Comparison of ENCODE assay signal across 9 cellular contexts in genomic region chr2:44170337-44170736, GRCh38. TPM values are rescaled to one million over a fixed set of nuclear protein-coding genes. Genes with fewer than 3 reads are reported as not detected.
A peak's percentile ranks its signal among the peaks of the same experiment; 100 is the strongest.
DNase-seq lines count a peak whose midpoint lies in the region; ATAC-seq, FAIRE-seq and TF ChIP-seq lines count a peak whose summit lies in the region.
"Had no signal": no experiment of that assay in that cellular context is flagged by ENCODE, and none has a peak within 500 bp of the region (broad histone marks: within the 10 kb centered on the region; RNA-seq: fewer than 3 reads in every experiment).

No MANE protein-coding gene starts in this region.

- TF ChIP-seq CTCF in PC-9 (conservative IDR thresholded peaks at IDR 0.05): no peak
- no peak for TF ChIP-seq CTCF in endothelial cell of umbilical vein (IDR thresholded peaks at IDR 0.05; ENCODE audit: extremely low read depth in 1 of 2, insufficient read depth in 1 of 2, low read depth in 1 of 2, low read length in 2 of 2)
- TF ChIP-seq CTCF in neutrophil (IDR thresholded peaks at IDR 0.05): no peak

- POLR2A ChIA-PET in PC-9 (lab: Charles Lee; ENCODE audit: unreplicated experiment) (interaction anchor here (0.5 to 0.6 kb wide), 3 partner anchors 33 to 264 kb away, joined by 3 to 8 read pairs (median 3); no protein-coding TSS in a partner anchor), endothelial cell of umbilical vein (lab: Charles Lee) (no interaction called here)

- CTCF ChIA-PET in PC-9 (lab: Charles Lee): interaction anchor here (0.6 to 1.7 kb wide), 2 partner anchors 79 to 126 kb away, joined by 3 to 5 read pairs; no protein-coding TSS in a partner anchor
- CTCF ChIA-PET in endothelial cell of umbilical vein (lab: Charles Lee): interaction anchor here (1.0 to 2.5 kb wide), 6 partner anchors 11 to 126 kb away, joined by 3 to 9 read pairs (median 6); no protein-coding TSS in a partner anchor

- peak overlapping the region; percentile 69 for H3K4me3 ChIP-seq in PC-9
- peak overlapping the region; percentile 59 to 96 (median 86) for H3K4me3 ChIP-seq in endothelial cell of umbilical vein (replicated peaks in 1 of 3; ENCODE audit: insufficient read depth in 1 of 3, low read depth in 1 of 3, low read length in 3 of 3)
- peak overlapping the region; percentile 81 to 93 for H3K4me3 ChIP-seq in neutrophil (ENCODE audit: low read depth in 1 of 2, low read length in 1 of 2)

- no peak overlapping the region for H2AFZ ChIP-seq in PC-9
- H2AFZ ChIP-seq in endothelial cell of umbilical vein (ENCODE audit: low read depth, low read length): no peak overlapping the region

- no peaks in the 10 kb centered on the region for H3K9me1 ChIP-seq in endothelial cell of umbilical vein (replicated peaks; ENCODE audit: control insufficient read depth, extremely low read depth, insufficient read depth, low read length)

- H3K27me3 ChIP-seq in PC-9 (ENCODE audit: insufficient read depth, low read depth) (no peaks in the 10 kb centered on the region), endothelial cell of umbilical vein (ENCODE audit: control insufficient read depth in 2 of 2, insufficient read depth in 2 of 2, low read length in 2 of 2) (peaks cover 0 to 5% of the 10 kb centered on the region in 2 experiments), neutrophil (no peaks in the 10 kb centered on the region)

- peak overlapping the region; percentile 55 for H3K27ac ChIP-seq in PC-9
- H3K27ac ChIP-seq in endothelial cell of umbilical vein (ENCODE audit: insufficient read depth, low read depth, low read length): peak overlapping the region; percentile 26
- peak overlapping the region; percentile 97 for H3K27ac ChIP-seq in neutrophil

- H3K9ac ChIP-seq in endothelial cell of umbilical vein (replicated peaks; ENCODE audit: extremely low read depth, insufficient read depth, low read length): peak overlapping the region; percentile 90

- dilution Hi-C loops in endothelial cell of umbilical vein (cut with MboI; ENCODE audit: extremely low pct_ligation_motif_present, low sequenced_read_pairs): no loop called here

- H3K4me1 ChIP-seq in PC-9 (replicated peaks; ENCODE audit: insufficient read depth) (peaks cover 33% of the 10 kb centered on the region), endothelial cell of umbilical vein (ENCODE audit: control insufficient read depth, extremely low read depth, insufficient read depth, low read length) (peaks cover 15% of the 10 kb centered on the region), neutrophil (ENCODE audit: control insufficient read depth in 1 of 2, insufficient read depth in 1 of 2, low read depth in 1 of 2, low read length in 1 of 2) (peaks cover 35 to 46% of the 10 kb centered on the region in 2 experiments)

- H3K79me2 ChIP-seq in PC-9 (ENCODE audit: low read depth) (peaks cover 65% of the 10 kb centered on the region), endothelial cell of umbilical vein (ENCODE audit: control insufficient read depth, insufficient read depth, low read length) (peaks cover 53% of the 10 kb centered on the region)

- TF ChIP-seq POLR2A in endothelial cell of umbilical vein (IDR thresholded peaks at IDR 0.05; ENCODE audit: low read depth, low read length): no peak

- H3F3A ChIP-seq in PC-9 (ENCODE audit: insufficient read depth, low read depth): peaks cover 12% of the 10 kb centered on the region; the same call in 1 of the 2 replicates

- peaks cover 5% of the 10 kb centered on the region; the same call in 1 of the 2 replicates for H3K36me3 ChIP-seq in PC-9 (ENCODE audit: low read depth)
- no peaks in the 10 kb centered on the region for H3K36me3 ChIP-seq in endothelial cell of umbilical vein (ENCODE audit: control insufficient read depth in 2 of 2, extremely low read depth in 1 of 2, insufficient read depth in 2 of 2, low read length in 2 of 2)
- no peaks in the 10 kb centered on the region for H3K36me3 ChIP-seq in neutrophil

- intact Hi-C loops in PC-9 (cut with micrococcal nuclease; ENCODE audit: unreplicated experiment): no loop called here
- intact Hi-C loops in endothelial cell of umbilical vein (cut with micrococcal nuclease): no loop called here

- BruUV-seq in PC-9 (replicated peaks; lab: Mats Ljungman, UMichigan): no TSS peak
- BruUV-seq in endothelial cell of umbilical vein (replicated peaks; lab: Mats Ljungman, UMichigan): no TSS peak

- H4K20me1 ChIP-seq in PC-9 (ENCODE audit: insufficient read depth): peaks cover 37% of the 10 kb centered on the region
- peaks cover 2% of the 10 kb centered on the region for H4K20me1 ChIP-seq in endothelial cell of umbilical vein (replicated peaks; ENCODE audit: control insufficient read depth, extremely low read depth, insufficient read depth, low read length)

- ATAC-seq in GM21528 (IDR thresholded peaks at IDR 0.05; ENCODE audit: low FRiP score, unreplicated experiment): no peak
- ATAC-seq in HG02610 (IDR thresholded peaks at IDR 0.05; ENCODE audit: unreplicated experiment): no peak

- H3K9me2 ChIP-seq in PC-9 (ENCODE audit: insufficient read depth): no peaks in the 10 kb centered on the region

- peak; percentile 50 for DNase-seq in NCI-H82 (lab: John Stamatoyannopoulos, UW)
- DNase-seq in NCI-H82 treated with DMSO at 0.1 percent for 48 hours (lab: John Stamatoyannopoulos, UW; ENCODE audit: unreplicated experiment): no peak
- DNase-seq in PC-9: no peak
- no peak for DNase-seq in endothelial cell of umbilical vein (ENCODE audit: low read depth, low spot score)
- DNase-seq in stimulated activated CD8-positive, alpha-beta memory T cell treated with anti-CD3 and anti-CD28 coated beads, Interleukin-4, amount 100 ng/mL, for 48 hours: no peak

- H3K4me2 ChIP-seq in PC-9 (peak overlapping the region; percentile 95), endothelial cell of umbilical vein (ENCODE audit: insufficient read depth, low read length) (peak overlapping the region; percentile 99)

- peak; percentile 59 for FAIRE-seq in endothelial cell of umbilical vein (lab: Jason Lieb, UNC)
- FAIRE-seq: frontal cortex had no signal

- H3K9me3 ChIP-seq in PC-9 (ENCODE audit: insufficient read depth, low read depth) (no peaks in the 10 kb centered on the region), endothelial cell of umbilical vein (replicated peaks; ENCODE audit: control insufficient read depth, insufficient read depth, low read length) (no peaks in the 10 kb centered on the region), neutrophil (no peaks in the 10 kb centered on the region)

TF ChIP-seq in endothelial cell of umbilical vein, 7 proteins besides CTCF, POLR2A, EP300 and RAD21:
- TF ChIP-seq MAX (IDR thresholded peaks at IDR 0.05; ENCODE audit: insufficient read depth, insufficient read length) (no peak), FOS (IDR thresholded peaks at IDR 0.05; ENCODE audit: borderline replicate concordance, insufficient read depth, low read length) (no peak), JUN (IDR thresholded peaks at IDR 0.05; ENCODE audit: borderline replicate concordance, insufficient read depth, insufficient read length, low read depth) (no peak), EZH2 (IDR thresholded peaks at IDR 0.05; ENCODE audit: borderline replicate concordance, low read depth, low read length, severe bottlenecking) (no peak), GATA2 (IDR thresholded peaks at IDR 0.05; ENCODE audit: insufficient read depth, insufficient read length, low read depth, low read length) (no peak)

RNA-seq across cellular contexts. Expression of gene PPM1B, which starts 1.7 kb away (rescaled TPM):
- total RNA-seq in PC-9 (2021) (42.3 and 45.0 TPM in 2 replicates), endothelial cell of umbilical vein (24.1 and 26.0 TPM in 2 replicates)
- 6.7 and 8.0 TPM in 2 replicates for polyA plus RNA-seq in endothelial cell of umbilical vein
- 9.8 and 11.6 TPM in 2 replicates for polyA plus RNA-seq in endothelial cell of umbilical vein (2011; cell fraction: cytosol; rRNA removed)
- 13.0 and 18.2 TPM in 2 replicates for polyA plus RNA-seq in endothelial cell of umbilical vein (2011; cell fraction: nucleus; rRNA removed)
- 24.9 and 25.5 TPM in 2 replicates for polyA plus RNA-seq in endothelial cell of umbilical vein (2012)
- 40.6 and 46.7 TPM in 2 replicates for polyA minus RNA-seq in endothelial cell of umbilical vein
- polyA minus RNA-seq in endothelial cell of umbilical vein (2011; cell fraction: cytosol; rRNA and poly(A)+ RNA removed): 21.5 TPM
- 38.7 and 46.2 TPM in 2 replicates for polyA minus RNA-seq in endothelial cell of umbilical vein (2011; cell fraction: nucleus; rRNA and poly(A)+ RNA removed)

Comparison
In these comparisons a context has a peak if more than half of its experiments do, and no peak if none do; other contexts are left out.
1. H3K27ac ChIP-seq: peak in every context shown above with its lines; median percentile 97 in neutrophil; 55 in PC-9; 26 in endothelial cell of umbilical vein.